8 cellular contexts compared by ENCODE assay signal in the genomic region with DNA sequence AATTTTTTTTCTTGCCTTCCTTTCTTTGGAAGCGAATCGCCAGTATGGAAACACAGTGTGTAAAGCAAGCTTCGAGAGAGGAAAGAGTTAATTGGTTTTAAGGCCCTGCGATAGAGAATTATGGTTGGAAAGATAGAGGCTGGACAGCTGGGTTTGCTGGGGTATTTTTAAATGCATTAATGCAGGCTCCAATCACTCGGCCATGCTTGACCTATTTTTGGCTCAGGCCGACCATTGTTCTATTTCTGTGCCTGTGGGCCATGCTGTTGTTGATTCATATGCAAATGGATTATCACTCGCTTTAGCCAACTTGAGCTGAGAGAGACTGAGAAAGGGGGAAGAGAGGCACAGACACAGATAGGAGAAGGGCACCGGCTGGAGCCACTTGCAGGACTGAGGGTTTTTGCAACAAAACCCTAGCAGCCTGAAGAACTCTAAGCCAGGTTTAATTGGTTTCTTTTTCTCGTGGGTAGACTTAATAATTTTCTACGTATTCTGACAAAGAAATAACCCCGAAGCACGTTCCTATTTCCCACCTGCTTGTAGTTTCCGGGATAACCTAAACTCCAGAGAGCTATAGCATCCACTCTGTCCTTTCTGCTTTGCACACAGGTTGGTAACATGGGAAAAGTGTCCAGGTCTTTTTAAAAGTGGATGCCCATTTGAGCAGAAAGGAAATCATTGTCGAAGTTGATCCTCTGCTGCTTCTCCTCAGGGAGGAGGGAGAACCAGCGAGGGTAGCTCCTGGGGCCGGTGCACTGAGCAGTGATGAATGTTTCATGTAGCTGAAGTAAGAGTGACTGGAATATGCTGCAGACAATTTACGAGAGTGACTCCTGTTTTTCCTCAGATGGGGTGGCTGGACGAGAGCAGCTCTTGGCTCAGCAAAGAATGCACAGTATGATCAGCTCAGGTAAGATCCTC. TPM values are rescaled to one million over a fixed set of nuclear protein-coding genes. Genes with fewer than 3 reads are reported as not detected.
DNase-seq lines count a peak whose midpoint lies in the region; ATAC-seq, FAIRE-seq and TF ChIP-seq lines count a peak whose summit lies in the region.

Gene HDAC9, plus strand, starts transcription at position 338 of the 924 bp plus-strand sequence. Its CDS starts 554 bp downstream, at position 892.

- H3K9me3 ChIP-seq in skeletal muscle satellite cell (replicated peaks; ENCODE audit: low read length) = no peaks in the 10 kb centered on the region

- H3K36me3 ChIP-seq in bronchial epithelial cell (ENCODE audit: control insufficient read depth, insufficient read depth, low read length) = no peaks in the 10 kb centered on the region
- H3K36me3 ChIP-seq in skeletal muscle satellite cell (ENCODE audit: insufficient read depth, low read length) = no peaks in the 10 kb centered on the region

- DNase-seq in Caki2 (ENCODE audit: low read depth) (peak; percentile 67), NCI-H82 treated with DMSO at 0.1 percent for 48 hours (lab: John Stamatoyannopoulos, UW; ENCODE audit: unreplicated experiment) (peak; percentile 88), bronchial epithelial cell (ENCODE audit: low read depth) (peak; percentile 50), inferior parietal cortex (ENCODE audit: extremely low spot score) (peak; percentile 80)
- DNase-seq in activated CD4-positive, alpha-beta T cell treated with anti-CD3 and anti-CD28 coated beads for 48 hours = no peak

- peaks cover 13% of the 10 kb centered on the region for H3K4me1 ChIP-seq in skeletal muscle satellite cell (ENCODE audit: control insufficient read depth, insufficient read depth, low read length)

- no peak for TF ChIP-seq CTCF in bronchial epithelial cell (IDR thresholded peaks at IDR 0.05; ENCODE audit: insufficient read depth, low read length, severe bottlenecking)

- H3K4me3 ChIP-seq in bronchial epithelial cell (ENCODE audit: low read depth, low read length) = no peak within 1 kb of the TSS
- peak within 1 kb of the TSS; percentile 57 for H3K4me3 ChIP-seq in skeletal muscle satellite cell (ENCODE audit: low read length)

- H3K4me2 ChIP-seq in skeletal muscle satellite cell (ENCODE audit: low read length) = peak within 1 kb of the TSS; percentile 74

- H3K27me3 ChIP-seq in bronchial epithelial cell (ENCODE audit: control insufficient read depth, insufficient read depth, low read length) (no peaks in the 10 kb centered on the region), skeletal muscle satellite cell (ENCODE audit: control insufficient read depth, insufficient read depth, low read length) (no peaks in the 10 kb centered on the region)

- peak; percentile 92 for FAIRE-seq in bronchial epithelial cell (lab: Jason Lieb, UNC)

- ATAC-seq in GM19438 (IDR thresholded peaks at IDR 0.05; ENCODE audit: low read depth, unreplicated experiment) (peak; percentile 91), HG03442 (IDR thresholded peaks at IDR 0.05; ENCODE audit: unreplicated experiment) (peak; percentile 93)

- in situ Hi-C loops in Caki2 (cut with HindIII; ENCODE audit: low pct_unique_long_range_greater_than_20kb, low sequenced_read_pairs) = no loop called here

- peak within 1 kb of the TSS; percentile 68 for H3K9ac ChIP-seq in skeletal muscle satellite cell (ENCODE audit: low read depth, low read length)

RNA-seq across cellular contexts. Expression of gene HDAC9, which starts in this region (rescaled TPM):
- 19.5 and 21.5 TPM in 2 replicates for total RNA-seq in Caki2 (2014; rRNA removed; shearing (Covaris generic); ENCODE audit: low replicate concordance)
- total RNA-seq in bronchial epithelial cell = 12.1 and 18.9 TPM in 2 replicates
- 10.6 and 11.1 TPM in 2 replicates for total RNA-seq in skeletal muscle satellite cell (2012; rRNA removed)
